15 cellular contexts compared by ENCODE assay signal in genomic region chr2:169105433-169105832, GRCh38. TPM values are rescaled to one million over a fixed set of nuclear protein-coding genes. Genes with fewer than 3 reads are reported as not detected.
A peak's percentile ranks its signal among the peaks of the same experiment; 100 is the strongest.
DNase-seq lines count a peak whose midpoint lies in the region; ATAC-seq, FAIRE-seq and TF ChIP-seq lines count a peak whose summit lies in the region.
"Had no signal": no experiment of that assay in that cellular context is flagged by ENCODE, and none has a peak within 500 bp of the region (broad histone marks: within the 10 kb centered on the region; RNA-seq: fewer than 3 reads in every experiment).

No MANE protein-coding gene starts in this region.

- no peak for TF ChIP-seq POLR2A in NB4 (IDR thresholded peaks at IDR 0.05; ENCODE audit: extremely low read depth, insufficient read length)
- TF ChIP-seq POLR2A in body of pancreas (IDR thresholded peaks at IDR 0.05): no peak

- H3K9me3 ChIP-seq in small intestine (ENCODE audit: control insufficient read depth, low read depth) (no peaks in the 10 kb centered on the region), left ventricle myocardium inferior (replicated peaks) (no peaks in the 10 kb centered on the region), MG63 (no peaks in the 10 kb centered on the region), body of pancreas (no peaks in the 10 kb centered on the region)
- H3K9me3 ChIP-seq: Caco-2, gastrocnemius medialis had no signal

- H3K27ac Mint-ChIP-seq in activated T-cell treated with anti-CD3 and anti-CD28 coated beads, Interleukin-2, amount 50 U/mL, for 72 hours: peak overlapping the region; percentile 77
- peak overlapping the region; percentile 72 for H3K27ac Mint-ChIP-seq in activated CD4-positive, alpha-beta memory T cell treated with anti-CD3 and anti-CD28 coated beads, Interleukin-2, amount 10 ng/mL, durations not matched to agents 7 days and 5 days

- peak in 1 of 2 donors; percentile 43 for ATAC-seq in activated T-cell treated with anti-CD3 and anti-CD28 coated beads, Interleukin-2, amount 50 U/mL, for 72 hours (replicated peaks in 1 of 2)
- no peak for ATAC-seq in body of pancreas
- ATAC-seq: gastrocnemius medialis, left cardiac atrium had no signal

- no peak for DNase-seq in activated T-cell treated with anti-CD3 and anti-CD28 coated beads, Interleukin-2, amount 50 U/mL, for 72 hours
- DNase-seq in activated T-cell treated with anti-CD3 and anti-CD28 coated beads for 4 hours (no peak), NB4 (ENCODE audit: low read depth) (peak; percentile 77), small intestine (peak; percentile 31), left ventricle myocardium inferior (no peak), MG63 (no peak), body of pancreas (no peak)
- no peak for DNase-seq in activated CD4-positive, alpha-beta memory T cell treated with anti-CD3 and anti-CD28 coated beads, Interleukin-2, amount 10 ng/mL, durations not matched to agents 7 days and 5 days
- DNase-seq: Caco-2, gastrocnemius medialis, left cardiac atrium, midbrain, nucleus accumbens had no signal

- no peaks in the 10 kb centered on the region for H3K27me3 Mint-ChIP-seq in activated T-cell treated with anti-CD3 and anti-CD28 coated beads, Interleukin-2, amount 50 U/mL, for 72 hours (ENCODE audit: low read depth)
- H3K27me3 Mint-ChIP-seq in activated CD4-positive, alpha-beta memory T cell treated with anti-CD3 and anti-CD28 coated beads, Interleukin-2, amount 10 ng/mL, durations not matched to agents 7 days and 5 days: no peaks in the 10 kb centered on the region

- H3K4me1 Mint-ChIP-seq in activated T-cell treated with anti-CD3 and anti-CD28 coated beads, Interleukin-2, amount 50 U/mL, for 72 hours (ENCODE audit: low read depth): peaks cover 56% of the 10 kb centered on the region
- peaks cover 52% of the 10 kb centered on the region for H3K4me1 Mint-ChIP-seq in activated CD4-positive, alpha-beta memory T cell treated with anti-CD3 and anti-CD28 coated beads, Interleukin-2, amount 10 ng/mL, durations not matched to agents 7 days and 5 days

- H3K27ac ChIP-seq in small intestine (ENCODE audit: low read depth in 1 of 2, low read length in 1 of 2) (no peak overlapping the region), left ventricle myocardium inferior (replicated peaks) (no peak overlapping the region), body of pancreas (no peak overlapping the region)
- H3K27ac ChIP-seq: coronary artery, gastrocnemius medialis had no signal

- WGBS in small intestine, 3 donors: 52 to 94% (median 53%) methylated on average over 1 of the region's 1 CpG
- WGBS in body of pancreas, 2 donors: 81 to 84% methylated on average over 1 of the region's 1 CpG

- H3K36me3 Mint-ChIP-seq in activated T-cell treated with anti-CD3 and anti-CD28 coated beads, Interleukin-2, amount 50 U/mL, for 72 hours (ENCODE audit: insufficient read depth in 2 of 2): no peaks in the 10 kb centered on the region
- H3K36me3 Mint-ChIP-seq in activated CD4-positive, alpha-beta memory T cell treated with anti-CD3 and anti-CD28 coated beads, Interleukin-2, amount 10 ng/mL, durations not matched to agents 7 days and 5 days (ENCODE audit: low read depth): no peaks in the 10 kb centered on the region

- no peaks in the 10 kb centered on the region for H3K4me1 ChIP-seq in small intestine (ENCODE audit: control insufficient read depth in 2 of 2, insufficient read depth in 1 of 2, low read depth in 1 of 2, low read length in 1 of 2)
- H3K4me1 ChIP-seq in left ventricle myocardium inferior: no peaks in the 10 kb centered on the region
- peaks cover 6% of the 10 kb centered on the region for H3K4me1 ChIP-seq in body of pancreas
- H3K4me1 ChIP-seq: Caco-2, gastrocnemius medialis had no signal

- no peak overlapping the region for H3K4me3 ChIP-seq in NB4 (ENCODE audit: low read depth, low read length)
- H3K4me3 ChIP-seq in small intestine (ENCODE audit: low read depth in 1 of 2, low read length in 2 of 2): no peak overlapping the region
- no peak overlapping the region for H3K4me3 ChIP-seq in left ventricle myocardium inferior
- no peak overlapping the region for H3K4me3 ChIP-seq in MG63
- H3K4me3 ChIP-seq in body of pancreas: no peak overlapping the region
- H3K4me3 ChIP-seq: coronary artery, gastrocnemius medialis had no signal

- no peak for FAIRE-seq in small intestine (lab: Jason Lieb, UNC)
- FAIRE-seq: RCC 7860 had no signal

- intact Hi-C loops in left ventricle myocardium inferior (cut with micrococcal nuclease) (no loop called here), body of pancreas (cut with DNase I) (no loop called here)

- peaks cover 0 to 2% of the 10 kb centered on the region in 2 donors for H3K27me3 ChIP-seq in small intestine (ENCODE audit: control insufficient read depth in 2 of 2, insufficient read depth in 2 of 2, low read length in 2 of 2)
- H3K27me3 ChIP-seq in left ventricle myocardium inferior (ENCODE audit: low read depth): no peaks in the 10 kb centered on the region
- peaks cover 13% of the 10 kb centered on the region; the same call in 1 of the 2 replicates for H3K27me3 ChIP-seq in MG63
- H3K27me3 ChIP-seq in body of pancreas: no peaks in the 10 kb centered on the region
- H3K27me3 ChIP-seq: gastrocnemius medialis had no signal

- TF ChIP-seq CTCF in NB4 (IDR thresholded peaks at IDR 0.05; ENCODE audit: low read depth, low read length) (no peak), left ventricle myocardium inferior (IDR thresholded peaks at IDR 0.05; ENCODE audit: borderline replicate concordance) (no peak), body of pancreas (IDR thresholded peaks at IDR 0.05) (no peak)

- POLR2A ChIA-PET in activated CD4-positive, alpha-beta memory T cell treated with anti-CD3 and anti-CD28 coated beads, Interleukin-2, amount 10 ng/mL, durations not matched to agents 7 days and 5 days (lab: Charles Lee): no interaction called here

- H3K9me3 Mint-ChIP-seq in activated T-cell treated with anti-CD3 and anti-CD28 coated beads, Interleukin-2, amount 50 U/mL, for 72 hours: no peaks in the 10 kb centered on the region
- no peaks in the 10 kb centered on the region for H3K9me3 Mint-ChIP-seq in activated CD4-positive, alpha-beta memory T cell treated with anti-CD3 and anti-CD28 coated beads, Interleukin-2, amount 10 ng/mL, durations not matched to agents 7 days and 5 days

- CTCF ChIA-PET in activated CD4-positive, alpha-beta memory T cell treated with anti-CD3 and anti-CD28 coated beads, Interleukin-2, amount 10 ng/mL, durations not matched to agents 7 days and 5 days (lab: Charles Lee): interaction anchor here (1.1 to 10.1 kb wide), 2 partner anchors 27 to 36 kb away, joined by 4 to 186 read pairs; no protein-coding TSS in a partner anchor

- peak overlapping the region in 1 of 2 donors; percentile 71 for H3K4me3 Mint-ChIP-seq in activated T-cell treated with anti-CD3 and anti-CD28 coated beads, Interleukin-2, amount 50 U/mL, for 72 hours
- no peak overlapping the region for H3K4me3 Mint-ChIP-seq in activated CD4-positive, alpha-beta memory T cell treated with anti-CD3 and anti-CD28 coated beads, Interleukin-2, amount 10 ng/mL, durations not matched to agents 7 days and 5 days

- no peaks in the 10 kb centered on the region for H3K36me3 ChIP-seq in small intestine (ENCODE audit: control insufficient read depth in 2 of 2, insufficient read depth in 2 of 2, low read length in 2 of 2)
- H3K36me3 ChIP-seq in left ventricle myocardium inferior: no peaks in the 10 kb centered on the region
- H3K36me3 ChIP-seq in MG63: no peaks in the 10 kb centered on the region
- no peaks in the 10 kb centered on the region for H3K36me3 ChIP-seq in body of pancreas (replicated peaks in 1 of 2; ENCODE audit: insufficient read depth in 1 of 2, low read depth in 2 of 2)
- H3K36me3 ChIP-seq: gastrocnemius medialis had no signal

RNA-seq across cellular contexts. Expression of gene DHRS9, which starts 36.1 kb away (rescaled TPM):
- 1 to 10 TPM; 4.6 to 6.3 TPM for total RNA-seq in activated T-cell treated with anti-CD3 and anti-CD28 coated beads, Interleukin-2, amount 50 U/mL, for 72 hours
- not detected for total RNA-seq in activated CD4-positive, alpha-beta memory T cell treated with anti-CD3 and anti-CD28 coated beads, Interleukin-2, amount 10 ng/mL, durations not matched to agents 7 days and 5 days
- polyA plus RNA-seq in small intestine: 1 to 10 TPM in 2 of 3 donors, under 1 TPM in 1; 0.76 to 1.8 (median 1.1) TPM
- total RNA-seq in left ventricle myocardium inferior (7.3 TPM), body of pancreas (1 to 10 TPM in 1 of 2 donors, not detected in 1; 1.0 TPM)
- total RNA-seq in MG63 (2014; rRNA removed; shearing (Covaris generic); ENCODE audit: low replicate concordance): not detected in 2 replicates
- total RNA-seq: Caco-2 had no signal

Comparison
In these comparisons a context has a peak if more than half of its experiments do, and no peak if none do; other contexts are left out.
1. DNase-seq: peak in NB4 (single experiment) and small intestine (single experiment); none in activated T-cell treated with anti-CD3 and anti-CD28 coated beads, Interleukin-2, amount 50 U/mL, for 72 hours (0 of 2), activated T-cell treated with anti-CD3 and anti-CD28 coated beads for 4 hours (single experiment), activated CD4-positive, alpha-beta memory T cell treated with anti-CD3 and anti-CD28 coated beads, Interleukin-2, amount 10 ng/mL, durations not matched to agents 7 days and 5 days (single experiment), left ventricle myocardium inferior (single experiment), MG63 (single experiment) and body of pancreas (0 of 4).